ENCODE assay signal across 9 cellular contexts in genomic region chr3:30353711-30354467, GRCh38.
DNase-seq lines count a peak whose midpoint lies in the region; ATAC-seq, FAIRE-seq and TF ChIP-seq lines count a peak whose summit lies in the region.
"Had no signal": no experiment of that assay in that cellular context is flagged by ENCODE, and none has a peak within 500 bp of the region (broad histone marks: within the 10 kb centered on the region; RNA-seq: fewer than 3 reads in every experiment).

No MANE protein-coding gene starts in this region.

- no TSS peak for BruUV-seq in HepG2 (replicated peaks; lab: Mats Ljungman, UMichigan)

- H3K4me1 Mint-ChIP-seq in activated T-helper 17 cell treated with anti-CD3 and anti-CD28 coated beads, Interleukin-2, amount 50 U/mL, for 72 hours, result peaks cover 27% of the 10 kb centered on the region

- H3K27me3 Mint-ChIP-seq in activated T-helper 17 cell treated with anti-CD3 and anti-CD28 coated beads, Interleukin-2, amount 50 U/mL, for 72 hours, result peaks cover 16% of the 10 kb centered on the region

- TF ChIP-seq POLR2A in HepG2 (IDR thresholded peaks at IDR 0.05; ENCODE audit: insufficient read depth in 1 of 2, low read depth in 2 of 2, low read length in 2 of 2), result no peak

- H3K4me3 Mint-ChIP-seq in activated T-helper 17 cell treated with anti-CD3 and anti-CD28 coated beads, Interleukin-2, amount 50 U/mL, for 72 hours, result peak overlapping the region; percentile 54
- H3K4me3 Mint-ChIP-seq: nephron had no signal

- CTCF ChIA-PET in HepG2 (lab: Yijun Ruan, JAX; ENCODE audit: low intra/inter-chr PET ratio, low total read pairs), result no interaction called here

- H3K4me3 ChIP-seq in liver (ENCODE audit: low read depth in 1 of 3, low read length in 3 of 3) (no peak overlapping the region), HepG2 (replicated peaks in 1 of 3; ENCODE audit: insufficient read depth in 1 of 3, low read depth in 2 of 3, low read length in 3 of 3) (no peak overlapping the region), skeletal muscle tissue (ENCODE audit: low read length in 3 of 3) (peak overlapping the region in 1 of 3 donors; percentile 4)

- ATAC-seq in HepG2 (no peak), HG03558 (IDR thresholded peaks at IDR 0.05; ENCODE audit: extremely low read depth, unreplicated experiment) (peak; percentile 97)
- peak; percentile 100 for ATAC-seq in activated T-helper 17 cell treated with anti-CD3 and anti-CD28 coated beads, Interleukin-2, amount 50 U/mL, for 72 hours (replicated peaks)

- H3K9me3 ChIP-seq in liver (ENCODE audit: control insufficient read depth in 4 of 4, low read length in 3 of 4) (no peaks in the 10 kb centered on the region), HepG2 (ENCODE audit: low read length) (no peaks in the 10 kb centered on the region), skeletal muscle tissue (ENCODE audit: control insufficient read depth in 3 of 3, low read length in 3 of 3) (no peaks in the 10 kb centered on the region)

- no peaks in the 10 kb centered on the region for H3K36me3 ChIP-seq in liver (ENCODE audit: control insufficient read depth in 4 of 4, insufficient read depth in 3 of 4, low read depth in 1 of 4, low read length in 3 of 4)
- no peaks in the 10 kb centered on the region for H3K36me3 ChIP-seq in HepG2 (replicated peaks in 1 of 2; ENCODE audit: control insufficient read depth in 1 of 2, insufficient read depth in 2 of 2, low read length in 2 of 2)
- H3K36me3 ChIP-seq in skeletal muscle tissue (ENCODE audit: control insufficient read depth in 3 of 3, insufficient read depth in 3 of 3, low read length in 3 of 3), result no peaks in the 10 kb centered on the region

- TF ChIP-seq RAD21 in liver (IDR thresholded peaks at IDR 0.05) (no peak), HepG2 (CRISPR knock-in tag; IDR thresholded peaks at IDR 0.05) (no peak)

- H3K27ac Mint-ChIP-seq in activated T-helper 17 cell treated with anti-CD3 and anti-CD28 coated beads, Interleukin-2, amount 50 U/mL, for 72 hours, result peak overlapping the region; percentile 76

- H3K27me3 ChIP-seq in liver (ENCODE audit: control insufficient read depth in 4 of 4, insufficient read depth in 4 of 4, low read length in 3 of 4), result no peaks in the 10 kb centered on the region
- no peaks in the 10 kb centered on the region for H3K27me3 ChIP-seq in HepG2 (ENCODE audit: control insufficient read depth in 1 of 2, insufficient read depth in 2 of 2, low read length in 2 of 2)
- H3K27me3 ChIP-seq in skeletal muscle tissue (ENCODE audit: control insufficient read depth in 3 of 3, insufficient read depth in 3 of 3, low read length in 3 of 3), result no peaks in the 10 kb centered on the region

- FAIRE-seq in HepG2 (lab: Jason Lieb, UNC), result no peak

- TF ChIP-seq CTCF in liver (IDR thresholded peaks at IDR 0.05; ENCODE audit: low read depth, low read length, missing input control) (no peak), HepG2 (CRISPR knock-in tag; IDR thresholded peaks at IDR 0.05) (no peak)

- H3K9ac ChIP-seq in liver (ENCODE audit: low read depth in 1 of 2, low read length in 2 of 2) (no peak overlapping the region), HepG2 (ENCODE audit: insufficient read depth, low read depth, low read length) (no peak overlapping the region), skeletal muscle tissue (ENCODE audit: low read depth in 1 of 3, low read length in 3 of 3) (no peak overlapping the region)

- intact Hi-C loops in HepG2 (cut with micrococcal nuclease; ENCODE audit: unreplicated experiment), result no loop called here

- TF ChIP-seq EP300 in HepG2 (IDR thresholded peaks at IDR 0.05; ENCODE audit: low read depth in 2 of 2, low read length in 2 of 2) (no peak), HepG2 (CRISPR knock-in tag; IDR thresholded peaks at IDR 0.05; ENCODE audit: borderline replicate concordance) (no peak)

- POLR2A ChIA-PET in HepG2 (lab: Yijun Ruan, JAX), result no interaction called here

- H3K79me2 ChIP-seq in HepG2 (ENCODE audit: insufficient read depth, low read length), result no peaks in the 10 kb centered on the region

- no peaks in the 10 kb centered on the region for H4K20me1 ChIP-seq in HepG2 (ENCODE audit: insufficient read depth, low read length)

- H3K4me1 ChIP-seq in liver (ENCODE audit: control insufficient read depth in 4 of 4, insufficient read depth in 4 of 4, low read length in 3 of 4) (no peaks in the 10 kb centered on the region), HepG2 (ENCODE audit: insufficient read depth, low read length) (peaks cover 57% of the 10 kb centered on the region), skeletal muscle tissue (ENCODE audit: control insufficient read depth in 3 of 3, insufficient read depth in 3 of 3, low read length in 3 of 3) (peaks cover 18 to 20% (median 18%) of the 10 kb centered on the region in 3 donors)

- in situ Hi-C loops in HepG2 (cut with HindIII; ENCODE audit: extremely low pct_ligation_motif_present, low pct_unique_long_range_greater_than_20kb), result no loop called here

- no peak overlapping the region for H3K4me2 ChIP-seq in HepG2 (ENCODE audit: low read depth, low read length)

- WGBS in liver, result 81% methylated on average over 1 of the region's 1 CpG
- WGBS in HepG2 (ENCODE audit: low lambda C conversion rate), result 100% methylated on average over 1 of the region's 1 CpG

- H2AFZ ChIP-seq in HepG2 (ENCODE audit: low read length), result no peak overlapping the region

- H3K9me3 Mint-ChIP-seq in activated T-helper 17 cell treated with anti-CD3 and anti-CD28 coated beads, Interleukin-2, amount 50 U/mL, for 72 hours, result no peaks in the 10 kb centered on the region
- H3K9me3 Mint-ChIP-seq: nephron had no signal

- no peaks in the 10 kb centered on the region for H3K36me3 Mint-ChIP-seq in activated T-helper 17 cell treated with anti-CD3 and anti-CD28 coated beads, Interleukin-2, amount 50 U/mL, for 72 hours (ENCODE audit: low read depth)

- DNase-seq in HepG2 (ENCODE audit: low spot score), result no peak
- no peak for DNase-seq in mucosa of gallbladder (ENCODE audit: low spot score)
- no peak for DNase-seq in NOMO-1 treated with dmso at 0.1 percent for 144 hours (lab: John Stamatoyannopoulos, UW; ENCODE audit: unreplicated experiment)
- DNase-seq in NCI-H510A treated with DMSO at 0.1 percent for 48 hours (lab: John Stamatoyannopoulos, UW), result no peak

- H3K27ac ChIP-seq in liver (ENCODE audit: low read depth in 1 of 2, low read length in 2 of 2), result no peak overlapping the region
- H3K27ac ChIP-seq in HepG2 (ENCODE audit: extremely low read length, insufficient read depth, low read length), result no peak overlapping the region
- H3K27ac ChIP-seq in skeletal muscle tissue (ENCODE audit: low read depth, low read length), result peak overlapping the region; percentile 45

TF ChIP-seq in liver, 16 proteins besides CTCF, POLR2A, EP300 and RAD21:
- TF ChIP-seq SP1 (IDR thresholded peaks at IDR 0.05) (peak; percentile 26), EGR1 (IDR thresholded peaks at IDR 0.05; ENCODE audit: low read depth in 2 of 2) (no peak)

TF ChIP-seq in HepG2, 621 proteins besides CTCF, POLR2A, EP300 and RAD21 (continues in another document):
- no peak for TF ChIP-seq POLR2AphosphoS5 (IDR thresholded peaks at IDR 0.05; ENCODE audit: low read depth, low read length)
- no peak for TF ChIP-seq ZBTB20 (CRISPR knock-in tag; IDR thresholded peaks at IDR 0.05; ENCODE audit: borderline replicate concordance, low read depth)
- TF ChIP-seq, protein P1, sequence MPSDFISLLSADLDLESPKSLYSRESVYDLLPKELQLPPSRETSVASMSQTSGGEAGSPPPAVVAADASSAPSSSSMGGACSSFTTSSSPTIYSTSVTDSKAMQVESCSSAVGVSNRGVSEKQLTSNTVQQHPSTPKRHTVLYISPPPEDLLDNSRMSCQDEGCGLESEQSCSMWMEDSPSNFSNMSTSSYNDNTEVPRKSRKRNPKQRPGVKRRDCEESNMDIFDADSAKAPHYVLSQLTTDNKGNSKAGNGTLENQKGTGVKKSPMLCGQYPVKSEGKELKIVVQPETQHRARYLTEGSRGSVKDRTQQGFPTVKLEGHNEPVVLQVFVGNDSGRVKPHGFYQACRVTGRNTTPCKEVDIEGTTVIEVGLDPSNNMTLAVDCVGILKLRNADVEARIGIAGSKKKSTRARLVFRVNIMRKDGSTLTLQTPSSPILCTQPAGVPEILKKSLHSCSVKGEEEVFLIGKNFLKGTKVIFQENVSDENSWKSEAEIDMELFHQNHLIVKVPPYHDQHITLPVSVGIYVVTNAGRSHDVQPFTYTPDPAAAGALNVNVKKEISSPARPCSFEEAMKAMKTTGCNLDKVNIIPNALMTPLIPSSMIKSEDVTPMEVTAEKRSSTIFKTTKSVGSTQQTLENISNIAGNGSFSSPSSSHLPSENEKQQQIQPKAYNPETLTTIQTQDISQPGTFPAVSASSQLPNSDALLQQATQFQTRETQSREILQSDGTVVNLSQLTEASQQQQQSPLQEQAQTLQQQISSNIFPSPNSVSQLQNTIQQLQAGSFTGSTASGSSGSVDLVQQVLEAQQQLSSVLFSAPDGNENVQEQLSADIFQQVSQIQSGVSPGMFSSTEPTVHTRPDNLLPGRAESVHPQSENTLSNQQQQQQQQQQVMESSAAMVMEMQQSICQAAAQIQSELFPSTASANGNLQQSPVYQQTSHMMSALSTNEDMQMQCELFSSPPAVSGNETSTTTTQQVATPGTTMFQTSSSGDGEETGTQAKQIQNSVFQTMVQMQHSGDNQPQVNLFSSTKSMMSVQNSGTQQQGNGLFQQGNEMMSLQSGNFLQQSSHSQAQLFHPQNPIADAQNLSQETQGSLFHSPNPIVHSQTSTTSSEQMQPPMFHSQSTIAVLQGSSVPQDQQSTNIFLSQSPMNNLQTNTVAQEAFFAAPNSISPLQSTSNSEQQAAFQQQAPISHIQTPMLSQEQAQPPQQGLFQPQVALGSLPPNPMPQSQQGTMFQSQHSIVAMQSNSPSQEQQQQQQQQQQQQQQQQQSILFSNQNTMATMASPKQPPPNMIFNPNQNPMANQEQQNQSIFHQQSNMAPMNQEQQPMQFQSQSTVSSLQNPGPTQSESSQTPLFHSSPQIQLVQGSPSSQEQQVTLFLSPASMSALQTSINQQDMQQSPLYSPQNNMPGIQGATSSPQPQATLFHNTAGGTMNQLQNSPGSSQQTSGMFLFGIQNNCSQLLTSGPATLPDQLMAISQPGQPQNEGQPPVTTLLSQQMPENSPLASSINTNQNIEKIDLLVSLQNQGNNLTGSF (CRISPR knock-in tag; IDR thresholded peaks at IDR 0.05), result no peak
- no peak for TF ChIP-seq ZFY (CRISPR knock-in tag; IDR thresholded peaks at IDR 0.05)
- no peak for TF ChIP-seq MYC (CRISPR knock-in tag; IDR thresholded peaks at IDR 0.05; ENCODE audit: borderline replicate concordance)
- TF ChIP-seq LCORL (IDR thresholded peaks at IDR 0.05), result no peak
- no peak for TF ChIP-seq LCORL (CRISPR knock-in tag; IDR thresholded peaks at IDR 0.05)
- TF ChIP-seq ZNF782 (CRISPR knock-in tag; IDR thresholded peaks at IDR 0.05; ENCODE audit: borderline replicate concordance), result no peak
- TF ChIP-seq ZSCAN22 (CRISPR knock-in tag; IDR thresholded peaks at IDR 0.05), result no peak
- no peak for TF ChIP-seq ZNF556 (CRISPR knock-in tag; IDR thresholded peaks at IDR 0.05; ENCODE audit: borderline replicate concordance)
- TF ChIP-seq ZNF737 (CRISPR knock-in tag; IDR thresholded peaks at IDR 0.05; ENCODE audit: borderline replicate concordance), result no peak
